ENCODE assay signal across 9 cellular contexts in the genomic region with DNA sequence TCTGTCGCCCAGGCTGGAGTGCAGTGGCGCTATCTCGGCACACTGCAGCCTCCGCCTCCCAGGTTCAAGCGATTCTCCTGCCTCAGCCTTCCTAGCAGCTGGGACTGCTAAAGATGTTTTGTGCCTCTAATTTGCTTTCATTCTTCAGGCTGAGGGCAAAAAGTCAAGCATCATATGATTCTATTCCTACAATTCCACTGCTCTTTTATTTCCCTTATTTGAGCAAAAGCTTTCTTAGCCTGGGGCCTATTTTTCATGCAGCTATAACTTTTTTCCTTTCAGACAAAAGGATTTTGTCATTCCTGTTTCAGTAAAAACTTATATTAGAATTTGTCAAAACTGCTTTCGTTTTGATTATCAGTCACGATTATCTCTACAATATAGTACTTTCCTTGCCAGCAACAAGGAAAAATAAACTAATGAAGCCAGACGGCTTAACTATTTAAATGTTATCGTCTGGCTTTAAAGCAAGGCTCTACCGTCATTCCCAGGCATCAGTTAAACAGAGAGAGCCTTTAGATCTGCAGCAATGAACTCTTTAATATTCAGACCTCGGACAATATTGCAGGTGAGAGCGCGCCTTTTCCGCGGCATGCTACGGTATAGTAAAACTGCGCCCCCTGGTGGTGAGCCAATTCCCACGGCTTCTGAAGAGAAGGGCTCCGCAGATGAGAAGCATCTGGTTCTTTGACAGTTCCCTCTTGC. TPM values are rescaled to one million over a fixed set of nuclear protein-coding genes. Genes with fewer than 3 reads are reported as not detected.
A peak's percentile ranks its signal among the peaks of the same experiment; 100 is the strongest.
DNase-seq lines count a peak whose midpoint lies in the region; ATAC-seq and TF ChIP-seq lines count a peak whose summit lies in the region.
"Had no signal": no experiment of that assay in that cellular context is flagged by ENCODE, and none has a peak within 500 bp of the region (broad histone marks: within the 10 kb centered on the region; RNA-seq: fewer than 3 reads in every experiment).

No MANE protein-coding gene starts in this region.

- H3K9me3 ChIP-seq in WERI-Rb-1 (ENCODE audit: severe bottlenecking), result peaks cover 3% of the 10 kb centered on the region
- no peaks in the 10 kb centered on the region for H3K9me3 ChIP-seq in mammary epithelial cell (replicated peaks; ENCODE audit: insufficient read depth, low read length)
- H3K9me3 ChIP-seq: BLaER1 treated with 17β-estradiol and CSF1 and Interleukin-3, amounts not matched to agents 10 nM and 100 nM had no signal

- in situ Hi-C loops in mammary epithelial cell (cut with MboI; ENCODE audit: low sequenced_read_pairs in 2 of 2), result loop anchor here in 1 of 2 donors (5.0 to 25.0 kb wide), 2 partner anchors 95 to 345 kb away; no protein-coding TSS in a partner anchor

- H3K27ac ChIP-seq in WERI-Rb-1 (no peak overlapping the region), mammary epithelial cell (ENCODE audit: insufficient read depth, low read depth, low read length) (no peak overlapping the region)
- H3K27ac ChIP-seq: BLaER1 treated with 17β-estradiol and CSF1 and Interleukin-3, amounts not matched to agents 10 nM and 100 nM had no signal

- peak overlapping the region; percentile 20 for H3K4me3 ChIP-seq in WERI-Rb-1 (ENCODE audit: low read depth, low read length)
- H3K4me3 ChIP-seq in mammary epithelial cell (replicated peaks in 1 of 3; ENCODE audit: insufficient read depth in 1 of 3, low read depth in 2 of 3, low read length in 3 of 3), result peak overlapping the region; percentile 38 to 88 (median 54)
- no peak overlapping the region for H3K4me3 ChIP-seq in kidney epithelial cell (ENCODE audit: low read depth, low read length)

- peak; percentile 26 for ATAC-seq in HG03108 (IDR thresholded peaks at IDR 0.05; ENCODE audit: unreplicated experiment)

- peaks cover 8% of the 10 kb centered on the region for H3K79me2 ChIP-seq in mammary epithelial cell (ENCODE audit: insufficient read depth, low read length)

- peak; percentile 77 for TF ChIP-seq CTCF in WERI-Rb-1 (IDR thresholded peaks at IDR 0.05; ENCODE audit: low read depth, low read length)
- peak; percentile 85 to 89 for TF ChIP-seq CTCF in mammary epithelial cell (conservative IDR thresholded peaks at IDR 0.05 in 1 of 2, IDR thresholded peaks at IDR 0.05 in 1 of 2; ENCODE audit: extremely low read depth in 1 of 2, insufficient read depth in 1 of 2, low read depth in 1 of 2, low read length in 2 of 2)
- peak; percentile 87 for TF ChIP-seq CTCF in kidney epithelial cell (IDR thresholded peaks at IDR 0.05; ENCODE audit: insufficient read depth, low read length, poor library complexity, severe bottlenecking)

- H3K36me3 ChIP-seq in WERI-Rb-1 (no peaks in the 10 kb centered on the region; the same call in 1 of the 2 replicates), mammary epithelial cell (ENCODE audit: insufficient read depth, low read length) (no peaks in the 10 kb centered on the region), kidney epithelial cell (ENCODE audit: control insufficient read depth, insufficient read depth, low read length) (no peaks in the 10 kb centered on the region)
- H3K36me3 ChIP-seq: BLaER1 treated with 17β-estradiol and CSF1 and Interleukin-3, amounts not matched to agents 10 nM and 100 nM had no signal

- CTCF ChIA-PET in mammary epithelial cell (lab: Charles Lee; ENCODE audit: low non-redundant PET), result interaction anchor here (1.4 kb wide), 1 partner anchor 96 kb away, joined by 4 read pairs; no protein-coding TSS in a partner anchor

- DNase-seq in activated gamma-delta T cell treated with Interleukin-2 at 50 U/mL for 16 hours (peak; percentile 93), activated gamma-delta T cell (lab: John Stamatoyannopoulos, UW) (no peak), NCI-H2196 treated with DMSO at 0.1 percent for 48 hours (lab: John Stamatoyannopoulos, UW; ENCODE audit: unreplicated experiment) (peak; percentile 67), WERI-Rb-1 (peak; percentile 85), mammary epithelial cell (peak; percentile 67), kidney epithelial cell (ENCODE audit: low read depth) (peak; percentile 18)
- peak; percentile 72 to 76 for DNase-seq in stimulated activated CD4-positive, alpha-beta T cell treated with anti-CD3 and anti-CD28 coated beads, Interleukin-15, amount 100 ng/mL, for 1 hour (ENCODE audit: low read depth in 1 of 2, low spot score in 1 of 2)

- H3K9ac ChIP-seq in mammary epithelial cell (ENCODE audit: insufficient read depth, low read length), result no peak overlapping the region
- H3K9ac ChIP-seq: BLaER1 treated with 17β-estradiol and CSF1 and Interleukin-3, amounts not matched to agents 10 nM and 100 nM had no signal

- peak overlapping the region; percentile 96 for H3K4me2 ChIP-seq in mammary epithelial cell (ENCODE audit: insufficient read depth, low read depth, low read length)

- peaks cover 3% of the 10 kb centered on the region for H3K27me3 ChIP-seq in WERI-Rb-1 (ENCODE audit: insufficient read depth, low read depth, severe bottlenecking)
- H3K27me3 ChIP-seq in mammary epithelial cell (ENCODE audit: insufficient read depth, low read length), result no peaks in the 10 kb centered on the region
- no peaks in the 10 kb centered on the region for H3K27me3 ChIP-seq in kidney epithelial cell (ENCODE audit: control insufficient read depth, insufficient read depth, low read length)

- H4K20me1 ChIP-seq in mammary epithelial cell (ENCODE audit: insufficient read depth, low read length), result no peaks in the 10 kb centered on the region

- 15% methylated on average over 13 of the region's 19 CpGs for WGBS in mammary epithelial cell (ENCODE audit: low coverage, missing lambda C conversion rate)

- no TSS peak for BruUV-seq in mammary epithelial cell (replicated peaks; lab: Mats Ljungman, UMichigan)

- H2AFZ ChIP-seq in mammary epithelial cell (ENCODE audit: low read depth, low read length), result peak overlapping the region; percentile 95

- dilution Hi-C loops in mammary epithelial cell (cut with HindIII; ENCODE audit: low sequenced_read_pairs), result loop anchor here (25.0 kb wide), 1 partner anchor 345 kb away; no protein-coding TSS in a partner anchor

- H3K4me1 ChIP-seq in mammary epithelial cell (ENCODE audit: insufficient read depth, low read length), result peaks cover 18% of the 10 kb centered on the region

- intact Hi-C loops in mammary epithelial cell (cut with micrococcal nuclease), result loop anchor here (1.0 to 10.0 kb wide), 4 partner anchors 96 to 522 kb away; no protein-coding TSS in a partner anchor

RNA-seq across cellular contexts. Expression of a gene that starts 1.4 kb away (rescaled TPM):
- total RNA-seq in mammary epithelial cell (10 to 100 TPM in 1 of 2 donors, 1 to 10 TPM in 1; 4.8 to 10.7 TPM), kidney epithelial cell (5.0 and 6.8 TPM in 2 replicates)
- 1.7 TPM for polyA plus RNA-seq in mammary epithelial cell
- 12.5 TPM for polyA minus RNA-seq in mammary epithelial cell
